1 cellular context compared by ENCODE assay signal in genomic region chr12:128507470-128507869, GRCh38.
TF ChIP-seq lines count a peak whose summit lies in the region.

No MANE protein-coding gene starts in this region.

TF ChIP-seq in HepG2, 621 proteins besides CTCF, POLR2A, EP300 and RAD21:
- no peak for TF ChIP-seq TERF1 (CRISPR knock-in tag; IDR thresholded peaks at IDR 0.05)
- TF ChIP-seq MAFF (IDR thresholded peaks at IDR 0.05; ENCODE audit: low read depth, low read length), result 0 out of 2 replicates have a peak, but pooled peaks have one; percentile 17
- 0 out of 4 replicates have a peak, but pooled peaks of 1 of the 2 experiments have one; percentile 37 for TF ChIP-seq MAFK (conservative IDR thresholded peaks at IDR 0.05 in 1 of 2, IDR thresholded peaks at IDR 0.05 in 1 of 2; ENCODE audit: low read length in 2 of 2)
TF ChIP-seq in HepG2: peak in this region for 2.
